In genomic region chr14:32405856-32406255, GRCh38 we compare ENCODE assay signal across 13 cellular contexts.
"Had no signal": no experiment of that assay in that cellular context is flagged by ENCODE, and none has a peak within 500 bp of the region (broad histone marks: within the 10 kb centered on the region; RNA-seq: fewer than 3 reads in every experiment).

No MANE protein-coding gene starts in this region.

- H3K4me2 ChIP-seq: neural progenitor cell had no signal

- H3K9me3 ChIP-seq: body of pancreas, esophagus muscularis mucosa, ovary had no signal

- ATAC-seq: body of pancreas; effector memory CD8-positive, alpha-beta T cell; T-helper 17 cell had no signal

- H3K4me3 ChIP-seq: body of pancreas, esophagus muscularis mucosa, neural progenitor cell, ovary, skin epidermis had no signal

- H3K9me3 Mint-ChIP-seq: activated naive CD4-positive, alpha-beta T cell treated with anti-CD3 and anti-CD28 coated beads, Interleukin-2, amount 50 U/mL, for 24 hours; activated T-helper 2 cell treated with anti-CD3 and anti-CD28 coated beads, Interferon-gamma antibody, Interleukin-2, Interleukin-4, amounts not matched to agents 10 μg/mL and 5 μg/mL and 100 μg/mL, durations not matched to agents 14 hours and 24 hours and 36 hours; effector memory CD8-positive, alpha-beta T cell; neural progenitor cell had no signal

- H3K27ac ChIP-seq: body of pancreas, neural progenitor cell, ovary, skin epidermis had no signal

- H3K27me3 ChIP-seq: body of pancreas, esophagus muscularis mucosa, neural progenitor cell, ovary had no signal

- DNase-seq: amniotic stem cell; body of pancreas; effector memory CD8-positive, alpha-beta T cell; left ventricle myocardium superior; mesendoderm; ovary; T-helper 17 cell had no signal

- H3K4me1 Mint-ChIP-seq: activated naive CD4-positive, alpha-beta T cell treated with anti-CD3 and anti-CD28 coated beads, Interleukin-2, amount 50 U/mL, for 24 hours; central memory CD8-positive, alpha-beta T cell; T-helper 17 cell had no signal

- H3K27me3 Mint-ChIP-seq: activated naive CD4-positive, alpha-beta T cell treated with anti-CD3 and anti-CD28 coated beads, Interleukin-2, amount 50 U/mL, for 24 hours; central memory CD8-positive, alpha-beta T cell; effector memory CD8-positive, alpha-beta T cell had no signal

- H2AFZ ChIP-seq: neural progenitor cell had no signal

- H3K27ac Mint-ChIP-seq: activated naive CD4-positive, alpha-beta T cell treated with anti-CD3 and anti-CD28 coated beads, Interleukin-2, amount 50 U/mL, for 24 hours; activated T-helper 2 cell treated with anti-CD3 and anti-CD28 coated beads, Interferon-gamma antibody, Interleukin-2, Interleukin-4, amounts not matched to agents 10 μg/mL and 5 μg/mL and 100 μg/mL, durations not matched to agents 14 hours and 24 hours and 36 hours; effector memory CD8-positive, alpha-beta T cell; T-helper 17 cell had no signal

- H3K9ac ChIP-seq: neural progenitor cell had no signal

- H3K4me3 Mint-ChIP-seq: activated naive CD4-positive, alpha-beta T cell treated with anti-CD3 and anti-CD28 coated beads, Interleukin-2, amount 50 U/mL, for 24 hours; central memory CD8-positive, alpha-beta T cell; effector memory CD8-positive, alpha-beta T cell; T-helper 17 cell had no signal

- H3K36me3 Mint-ChIP-seq: activated naive CD4-positive, alpha-beta T cell treated with anti-CD3 and anti-CD28 coated beads, Interleukin-2, amount 50 U/mL, for 24 hours; neural progenitor cell had no signal

- H3K4me1 ChIP-seq: body of pancreas had no signal

- H3K36me3 ChIP-seq: esophagus muscularis mucosa, neural progenitor cell, ovary had no signal
